Comparison of ENCODE assay signal across 3 cellular contexts in the genomic region with DNA sequence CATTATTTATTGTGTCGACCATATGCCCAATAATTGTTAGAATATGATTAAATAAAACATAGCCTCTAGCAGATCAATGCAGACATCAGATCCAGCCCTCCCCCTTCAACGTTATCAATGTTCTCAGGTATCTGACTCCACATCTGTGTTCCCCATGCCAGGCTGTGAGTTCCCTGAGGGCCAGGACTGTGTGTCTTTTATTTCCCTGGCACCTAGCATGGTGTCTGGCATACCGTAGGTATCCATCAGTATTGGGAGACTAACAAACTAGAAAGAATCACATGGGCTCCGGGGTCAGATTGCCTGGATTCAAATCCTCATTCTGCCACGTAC.
"Had no signal": no experiment of that assay in that cellular context is flagged by ENCODE, and none has a peak within 500 bp of the region (broad histone marks: within the 10 kb centered on the region; RNA-seq: fewer than 3 reads in every experiment).

No MANE protein-coding gene starts in this region.

- ATAC-seq: GM12878 had no signal

- DNase-seq: GDM1, GF-D8 had no signal

- H3K4me3 ChIP-seq: GM12878 had no signal
